Comparison of ENCODE assay signal across 1 cellular context in genomic region chr2:170973492-170974303, GRCh38.
TF ChIP-seq lines count a peak whose summit lies in the region.

No MANE protein-coding gene starts in this region.

TF ChIP-seq in GM12878, 131 proteins besides CTCF, POLR2A, EP300 and RAD21 (continued from another document):
- TF ChIP-seq CREM (IDR thresholded peaks at IDR 0.05; ENCODE audit: low read depth): no peak
- TF ChIP-seq, protein P1, sequence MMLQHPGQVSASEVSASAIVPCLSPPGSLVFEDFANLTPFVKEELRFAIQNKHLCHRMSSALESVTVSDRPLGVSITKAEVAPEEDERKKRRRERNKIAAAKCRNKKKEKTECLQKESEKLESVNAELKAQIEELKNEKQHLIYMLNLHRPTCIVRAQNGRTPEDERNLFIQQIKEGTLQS (IDR thresholded peaks at IDR 0.05; ENCODE audit: borderline replicate concordance, extremely low read depth, low read depth, low read length): no peak
- peak; percentile 76 for TF ChIP-seq GATAD2B (conservative IDR thresholded peaks at IDR 0.05; ENCODE audit: low read depth)
TF ChIP-seq in GM12878: peak in this region for 56.
